ENCODE assay signal across 25 cellular contexts in genomic region chr2:159251296-159252173, GRCh38. TPM values are rescaled to one million over a fixed set of nuclear protein-coding genes. Genes with fewer than 3 reads are reported as not detected.
DNase-seq lines count a peak whose midpoint lies in the region; ATAC-seq, FAIRE-seq and TF ChIP-seq lines count a peak whose summit lies in the region.
"Had no signal": no experiment of that assay in that cellular context is flagged by ENCODE, and none has a peak within 500 bp of the region (broad histone marks: within the 10 kb centered on the region; RNA-seq: fewer than 3 reads in every experiment).

No MANE protein-coding gene starts in this region.

- peak overlapping the region; percentile 88 for H3K4me2 ChIP-seq in BLaER1

- ATAC-seq in GM18520 (IDR thresholded peaks at IDR 0.05; ENCODE audit: unreplicated experiment): no peak
- ATAC-seq: activated CD8-positive, alpha-beta memory T cell treated with anti-CD3 and anti-CD28 coated beads, Interleukin-2, amount 10 ng/mL, durations not matched to agents 7 days and 5 days; SK-N-SH treated with all-trans-retinoic acid at 6 μM for 48 hours had no signal

- peaks cover 77% of the 10 kb centered on the region for H3K4me1 ChIP-seq in BLaER1
- H3K4me1 ChIP-seq in ascending aorta: no peaks in the 10 kb centered on the region

- H3K9me3 Mint-ChIP-seq in nephron progenitor cell (peaks cover 24% of the 10 kb centered on the region), HFFc6 (no peaks in the 10 kb centered on the region)
- H3K9me3 Mint-ChIP-seq: dendritic cell treated with granulocyte-macrophage colony-stimulating factor and Interleukin-4, amounts not matched to agents 40 ng/mL and 50 ng/mL, for 4 days had no signal

- H3K9me3 ChIP-seq in BLaER1: peaks cover 16% of the 10 kb centered on the region
- peaks cover 0 to 8% of the 10 kb centered on the region in 2 donors for H3K9me3 ChIP-seq in ascending aorta

- H3K27me3 Mint-ChIP-seq in nephron progenitor cell (ENCODE audit: low read depth, poor library complexity) (no peaks in the 10 kb centered on the region), HFFc6 (ENCODE audit: insufficient read depth) (no peaks in the 10 kb centered on the region; the same call in 1 of the 2 replicates)
- H3K27me3 Mint-ChIP-seq: activated CD4-positive, alpha-beta T cell treated with anti-CD3 and anti-CD28 coated beads, Interleukin-2, amount 10 ng/mL, durations not matched to agents 7 days and 5 days; activated CD8-positive, alpha-beta memory T cell treated with anti-CD3 and anti-CD28 coated beads, Interleukin-2, amount 10 ng/mL, durations not matched to agents 7 days and 5 days; dendritic cell treated with granulocyte-macrophage colony-stimulating factor and Interleukin-4, amounts not matched to agents 40 ng/mL and 50 ng/mL, for 4 days; progenitor cell of endocrine pancreas had no signal

- H3K27ac Mint-ChIP-seq in nephron progenitor cell (peak overlapping the region; percentile 49), HFFc6 (no peak overlapping the region)
- H3K27ac Mint-ChIP-seq: activated CD4-positive, alpha-beta T cell treated with anti-CD3 and anti-CD28 coated beads, Interleukin-2, amount 10 ng/mL, durations not matched to agents 7 days and 5 days; activated CD8-positive, alpha-beta memory T cell treated with anti-CD3 and anti-CD28 coated beads, Interleukin-2, amount 10 ng/mL, durations not matched to agents 7 days and 5 days; progenitor cell of endocrine pancreas had no signal

- no peak for FAIRE-seq in H54 (lab: Jason Lieb, UNC)
- FAIRE-seq: kidney had no signal

- TF ChIP-seq POLR2A in H54 (IDR thresholded peaks at IDR 0.05; ENCODE audit: low read depth, low read length): no peak

- H4K20me1 ChIP-seq in BLaER1: no peaks in the 10 kb centered on the region

- H3K36me3 Mint-ChIP-seq in nephron progenitor cell (ENCODE audit: low read depth) (peaks cover 63% of the 10 kb centered on the region), HFFc6 (ENCODE audit: low read depth) (peaks cover 30% of the 10 kb centered on the region; the same call in 1 of the 2 replicates)

- intact Hi-C loops in ascending aorta (cut with DNase I): no loop called here

- no peak overlapping the region for H3K4me3 Mint-ChIP-seq in nephron progenitor cell
- no peak overlapping the region for H3K4me3 Mint-ChIP-seq in HFFc6
- H3K4me3 Mint-ChIP-seq: activated CD4-positive, alpha-beta T cell treated with anti-CD3 and anti-CD28 coated beads, Interleukin-2, amount 10 ng/mL, durations not matched to agents 7 days and 5 days; activated CD8-positive, alpha-beta memory T cell treated with anti-CD3 and anti-CD28 coated beads, Interleukin-2, amount 10 ng/mL, durations not matched to agents 7 days and 5 days; dendritic cell treated with granulocyte-macrophage colony-stimulating factor and Interleukin-4, amounts not matched to agents 40 ng/mL and 50 ng/mL, for 4 days had no signal

- H3K27ac ChIP-seq in BLaER1 (peak overlapping the region; percentile 96), ascending aorta (peak overlapping the region; percentile 74 to 82)
- H3K27ac ChIP-seq: C4-2B, WERI-Rb-1 had no signal

- H3K9ac ChIP-seq in BLaER1: peak overlapping the region; percentile 78

- H3K36me3 ChIP-seq in BLaER1 (peaks cover 33% of the 10 kb centered on the region), ascending aorta (peaks cover 7 to 18% of the 10 kb centered on the region in 2 donors)
- H3K36me3 ChIP-seq: WERI-Rb-1 had no signal

- no peak for TF ChIP-seq CTCF in ascending aorta (IDR thresholded peaks at IDR 0.05)
- no peak for TF ChIP-seq CTCF in nephron progenitor cell (IDR thresholded peaks at IDR 0.05)
- no peak for TF ChIP-seq CTCF in HFFc6 (IDR thresholded peaks at IDR 0.05)

- no peaks in the 10 kb centered on the region for H3K27me3 ChIP-seq in BLaER1
- no peaks in the 10 kb centered on the region for H3K27me3 ChIP-seq in ascending aorta

- H3K4me1 Mint-ChIP-seq in nephron progenitor cell (peaks cover 10% of the 10 kb centered on the region), HFFc6 (ENCODE audit: low read depth) (peaks cover 25% of the 10 kb centered on the region)

- DNase-seq in ELR (ENCODE audit: low read depth): peak; percentile 47
- no peak for DNase-seq in ascending aorta (ENCODE audit: low spot score in 2 of 2)
- DNase-seq in nephron progenitor cell: no peak
- no peak for DNase-seq in HFFc6
- DNase-seq in H54 (ENCODE audit: insufficient read length, low spot score): no peak
- DNase-seq: activated CD4-positive, alpha-beta T cell treated with anti-CD3 and anti-CD28 coated beads, Interleukin-2, amount 10 ng/mL, durations not matched to agents 7 days and 5 days; activated CD8-positive, alpha-beta memory T cell treated with anti-CD3 and anti-CD28 coated beads, Interleukin-2, amount 10 ng/mL, durations not matched to agents 7 days and 5 days; activated naive CD4-positive, alpha-beta T cell treated with anti-CD3 and anti-CD28 coated beads, Interleukin-2, amount 50 U/mL, for 16 hours; anterior cingulate cortex; central memory CD4-positive, alpha-beta T cell; GDM1; GM23248; kidney; NCI-H1092; NCI-H2029; NCI-H345; NCI-H748 treated with DMSO at 0.1 percent for 48 hours; RPMI8226; WERI-Rb-1 had no signal

- peak overlapping the region; percentile 54 for H3K4me3 ChIP-seq in BLaER1
- H3K4me3 ChIP-seq in ascending aorta: no peak overlapping the region
- H3K4me3 ChIP-seq: GM23248 had no signal

RNA-seq across cellular contexts. Expression of gene WDSUB1, which starts 35.0 kb away (rescaled TPM):
- not detected for total RNA-seq in ascending aorta
- total RNA-seq in HFFc6 (2021; fragmentation: NEBNext Ultra II Directional; extraction: Animal tissue kit (Norgen Biotek cat#: 25700)): 1 to 10 TPM; 6.1 to 8.9 (median 7.0) TPM
